Comparison of ENCODE assay signal across 9 cellular contexts in genomic region chr3:149575213-149575961, GRCh38.
DNase-seq lines count a peak whose midpoint lies in the region; ATAC-seq and TF ChIP-seq lines count a peak whose summit lies in the region.
"Had no signal": no experiment of that assay in that cellular context is flagged by ENCODE, and none has a peak within 500 bp of the region (broad histone marks: within the 10 kb centered on the region; RNA-seq: fewer than 3 reads in every experiment).

No MANE protein-coding gene starts in this region.

- H3K27ac ChIP-seq in brain microvascular endothelial cell (peak overlapping the region; percentile 92), right lobe of liver (peak overlapping the region in 2 of 3 donors; percentile 25 to 68), uterus (peak overlapping the region; percentile 78 to 80)

- no peak overlapping the region for H3K4me3 ChIP-seq in brain microvascular endothelial cell (ENCODE audit: low read depth, low read length)
- no peak overlapping the region for H3K4me3 ChIP-seq in right lobe of liver
- H3K4me3 ChIP-seq in uterus = no peak overlapping the region

- in situ Hi-C loops in brain microvascular endothelial cell (cut with HindIII; ENCODE audit: low pct_ligation_motif_present, low sequenced_read_pairs) (no loop called here), GM13977 (cut with MboI; ENCODE audit: low pct_unique_long_range_greater_than_20kb, low sequenced_read_pairs, unreplicated experiment) (no loop called here)

- H3K36me3 ChIP-seq in brain microvascular endothelial cell (replicated peaks) = peaks cover 15% of the 10 kb centered on the region
- no peaks in the 10 kb centered on the region for H3K36me3 ChIP-seq in right lobe of liver
- no peaks in the 10 kb centered on the region for H3K36me3 ChIP-seq in uterus

- peak; percentile 6 to 35 (median 31) for ATAC-seq in right lobe of liver
- ATAC-seq in HG02798 (IDR thresholded peaks at IDR 0.05; ENCODE audit: poor library complexity, unreplicated experiment) = no peak

- WGBS in right lobe of liver (ENCODE audit: insufficient coverage, low coverage, low lambda C conversion rate, missing lambda C conversion rate) = 28% methylated on average over 2 of the region's 7 CpGs

- H3K27me3 ChIP-seq in brain microvascular endothelial cell (replicated peaks) (no peaks in the 10 kb centered on the region), right lobe of liver (no peaks in the 10 kb centered on the region), uterus (no peaks in the 10 kb centered on the region)

- TF ChIP-seq POLR2A in right lobe of liver (IDR thresholded peaks at IDR 0.05) (no peak), uterus (IDR thresholded peaks at IDR 0.05) (no peak)

- DNase-seq in NCI-H345 (lab: John Stamatoyannopoulos, UW) (peak; percentile 10), NCI-H345 treated with DMSO at 0.1 percent for 48 hours (lab: John Stamatoyannopoulos, UW; ENCODE audit: unreplicated experiment) (no peak), brain microvascular endothelial cell (peak; percentile 85), right lobe of liver (no peak), uterus (peak; percentile 55 to 61), globus pallidus (ENCODE audit: low spot score) (no peak), GM13977 (ENCODE audit: low spot score) (no peak)
- DNase-seq: effector CD8-positive, alpha-beta T cell had no signal

- H3K9me3 ChIP-seq in right lobe of liver (no peaks in the 10 kb centered on the region), uterus (no peaks in the 10 kb centered on the region)

- intact Hi-C loops in right lobe of liver (cut with DNase I) = no loop called here
- intact Hi-C loops in uterus (cut with DNase I; ENCODE audit: low total_unique reads) = no loop called here

- TF ChIP-seq CTCF in brain microvascular endothelial cell (IDR thresholded peaks at IDR 0.05; ENCODE audit: low read depth, low read length, missing control alignments) (no peak), right lobe of liver (IDR thresholded peaks at IDR 0.05) (no peak), uterus (IDR thresholded peaks at IDR 0.05) (no peak), GM13977 (IDR thresholded peaks at IDR 0.05; ENCODE audit: extremely low read depth, insufficient read depth, missing control alignments) (no peak)

- H3K4me1 ChIP-seq in right lobe of liver = peaks cover 0 to 8% (median 0%) of the 10 kb centered on the region in 4 donors
- H3K4me1 ChIP-seq in uterus = peaks cover 6 to 15% of the 10 kb centered on the region in 2 donors

Comparison
In these comparisons a context has a peak if more than half of its experiments do, and no peak if none do; other contexts are left out.
1. DNase-seq: peak in NCI-H345 (single experiment), brain microvascular endothelial cell (single experiment) and uterus (2 of 2); none in NCI-H345 treated with DMSO at 0.1 percent for 48 hours (single experiment), right lobe of liver (0 of 3), globus pallidus (single experiment) and GM13977 (single experiment).
2. Peak in every context shown above with its lines, with median percentiles within 50 percentile points of each other: H3K27ac ChIP-seq.